14 cellular contexts compared by ENCODE assay signal in the genomic region with DNA sequence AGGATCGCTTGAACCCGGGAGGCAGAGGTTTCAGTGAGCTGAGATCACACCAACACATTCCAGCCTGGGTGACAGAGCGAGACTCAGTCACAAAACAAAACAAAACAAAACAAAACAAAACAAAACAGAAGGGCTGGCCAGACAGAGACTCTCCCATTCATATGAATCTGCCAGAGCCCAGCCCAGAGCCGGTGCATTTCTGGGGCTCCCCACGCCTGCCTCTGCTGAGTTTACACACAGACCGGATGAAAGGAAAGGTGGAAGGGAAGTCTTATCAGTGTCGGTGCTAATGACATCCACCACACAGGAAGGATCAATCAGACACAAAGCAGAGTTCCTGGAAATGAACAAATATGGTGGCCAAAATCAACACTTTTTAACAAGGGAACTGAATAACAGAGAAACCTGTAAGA. TPM values are rescaled to one million over a fixed set of nuclear protein-coding genes. Genes with fewer than 3 reads are reported as not detected.
DNase-seq lines count a peak whose midpoint lies in the region; ATAC-seq and TF ChIP-seq lines count a peak whose summit lies in the region.
"Had no signal": no experiment of that assay in that cellular context is flagged by ENCODE, and none has a peak within 500 bp of the region (broad histone marks: within the 10 kb centered on the region; RNA-seq: fewer than 3 reads in every experiment).

No MANE protein-coding gene starts in this region.

- peak; percentile 65 for DNase-seq in activated CD4-positive, alpha-beta T cell treated with anti-CD3 and anti-CD28 coated beads, Interleukin-2, amount 10 ng/mL, durations not matched to agents 7 days and 5 days
- DNase-seq in endothelial cell (ENCODE audit: low spot score) (peak; percentile 59), HuH-7.5 (ENCODE audit: low spot score) (no peak), DMS114 treated with DMSO at 0.1 percent for 48 hours (lab: John Stamatoyannopoulos, UW; ENCODE audit: unreplicated experiment) (no peak)
- DNase-seq: Calu3, GM23248, hippocampal formation, NCI-H2227 treated with DMSO at 0.1 percent for 48 hours had no signal

- H3K4me1 Mint-ChIP-seq in IgD-negative memory B cell (peaks cover 10 to 22% (median 15%) of the 10 kb centered on the region in 3 donors), endothelial cell (ENCODE audit: unreplicated experiment) (peaks cover 64% of the 10 kb centered on the region)
- peaks cover 57% of the 10 kb centered on the region for H3K4me1 Mint-ChIP-seq in activated CD4-positive, alpha-beta T cell treated with anti-CD3 and anti-CD28 coated beads, Interleukin-2, amount 10 ng/mL, durations not matched to agents 7 days and 5 days

- peaks cover 1% of the 10 kb centered on the region for H3K27me3 Mint-ChIP-seq in IgD-negative memory B cell
- no peaks in the 10 kb centered on the region for H3K27me3 Mint-ChIP-seq in activated CD4-positive, alpha-beta T cell treated with anti-CD3 and anti-CD28 coated beads, Interleukin-2, amount 10 ng/mL, durations not matched to agents 7 days and 5 days
- H3K27me3 Mint-ChIP-seq in endothelial cell (ENCODE audit: unreplicated experiment), result peaks cover 11% of the 10 kb centered on the region

- CTCF ChIA-PET in activated CD4-positive, alpha-beta T cell treated with anti-CD3 and anti-CD28 coated beads, Interleukin-2, amount 10 ng/mL, durations not matched to agents 7 days and 5 days (lab: Charles Lee), result interaction anchor here (0.6 to 2.1 kb wide), 3 partner anchors 10 to 32 kb away, joined by 3 to 8 read pairs (median 4); no protein-coding TSS in a partner anchor

- no peak for ATAC-seq in GM18517 (IDR thresholded peaks at IDR 0.05; ENCODE audit: unreplicated experiment)
- no peak for ATAC-seq in GM18502 (IDR thresholded peaks at IDR 0.05; ENCODE audit: poor library complexity, unreplicated experiment)

- H3K9me3 Mint-ChIP-seq in IgD-negative memory B cell (no peaks in the 10 kb centered on the region), endothelial cell (ENCODE audit: unreplicated experiment) (no peaks in the 10 kb centered on the region)
- H3K9me3 Mint-ChIP-seq in activated CD4-positive, alpha-beta T cell treated with anti-CD3 and anti-CD28 coated beads, Interleukin-2, amount 10 ng/mL, durations not matched to agents 7 days and 5 days, result no peaks in the 10 kb centered on the region
- H3K9me3 Mint-ChIP-seq: nephron had no signal

- no peak overlapping the region for H3K4me3 ChIP-seq in skin epidermis
- H3K4me3 ChIP-seq: breast epithelium, GM23248 had no signal

- H3K27ac Mint-ChIP-seq in IgD-negative memory B cell (peak overlapping the region; percentile 5 to 84 (median 78)), endothelial cell (ENCODE audit: unreplicated experiment) (peak overlapping the region; percentile 99)
- peak overlapping the region; percentile 95 for H3K27ac Mint-ChIP-seq in activated CD4-positive, alpha-beta T cell treated with anti-CD3 and anti-CD28 coated beads, Interleukin-2, amount 10 ng/mL, durations not matched to agents 7 days and 5 days
- H3K27ac Mint-ChIP-seq: nephron had no signal

- TF ChIP-seq CTCF in endothelial cell (IDR thresholded peaks at IDR 0.05; ENCODE audit: unreplicated experiment), result no peak

- POLR2A ChIA-PET in activated CD4-positive, alpha-beta T cell treated with anti-CD3 and anti-CD28 coated beads, Interleukin-2, amount 10 ng/mL, durations not matched to agents 7 days and 5 days (lab: Charles Lee), result interaction anchor here (0.5 kb wide), 1 partner anchor 133 kb away, joined by 3 read pairs; a partner anchor contains a TSS

- peak overlapping the region in 2 of 4 donors; percentile 58 to 73 for H3K4me3 Mint-ChIP-seq in IgD-negative memory B cell
- H3K4me3 Mint-ChIP-seq in activated CD4-positive, alpha-beta T cell treated with anti-CD3 and anti-CD28 coated beads, Interleukin-2, amount 10 ng/mL, durations not matched to agents 7 days and 5 days, result peak overlapping the region; percentile 71
- peak overlapping the region; percentile 69 for H3K4me3 Mint-ChIP-seq in endothelial cell (ENCODE audit: unreplicated experiment)

- peak overlapping the region in 16 of 21 experiments; percentile 9 to 82 (median 65) for H3K27ac ChIP-seq in skin epidermis
- H3K27ac ChIP-seq: GM23248 had no signal

- H3K36me3 Mint-ChIP-seq in IgD-negative memory B cell (peaks cover 5% of the 10 kb centered on the region), endothelial cell (ENCODE audit: low read depth, unreplicated experiment) (peaks cover 12% of the 10 kb centered on the region)
- peaks cover 3% of the 10 kb centered on the region for H3K36me3 Mint-ChIP-seq in activated CD4-positive, alpha-beta T cell treated with anti-CD3 and anti-CD28 coated beads, Interleukin-2, amount 10 ng/mL, durations not matched to agents 7 days and 5 days (ENCODE audit: low read depth)

RNA-seq across cellular contexts. Expression of a gene that starts 6.8 kb away (rescaled TPM):
- polyA plus RNA-seq in IgD-negative memory B cell, result 158 TPM
- 10 to 100 TPM; 55.1 to 64.2 TPM for total RNA-seq in activated CD4-positive, alpha-beta T cell treated with anti-CD3 and anti-CD28 coated beads, Interleukin-2, amount 10 ng/mL, durations not matched to agents 7 days and 5 days
- total RNA-seq in endothelial cell (ENCODE audit: unreplicated experiment), result 86.2 TPM

RNA-seq across cellular contexts. Expression of a gene that starts 7.4 kb away (rescaled TPM):
- 16.2 TPM for polyA plus RNA-seq in IgD-negative memory B cell
- total RNA-seq in activated CD4-positive, alpha-beta T cell treated with anti-CD3 and anti-CD28 coated beads, Interleukin-2, amount 10 ng/mL, durations not matched to agents 7 days and 5 days, result 10 to 100 TPM; 15.3 to 19.7 TPM
- total RNA-seq in endothelial cell (ENCODE audit: unreplicated experiment), result 22.7 TPM

RNA-seq across cellular contexts. Expression of a gene that starts 10.4 kb away (rescaled TPM):
- not detected for polyA plus RNA-seq in IgD-negative memory B cell
- total RNA-seq in activated CD4-positive, alpha-beta T cell treated with anti-CD3 and anti-CD28 coated beads, Interleukin-2, amount 10 ng/mL, durations not matched to agents 7 days and 5 days, result under 1 TPM in 1 of 2 experiments, not detected in 1; 0.17 TPM
- total RNA-seq in endothelial cell (ENCODE audit: unreplicated experiment), result 0.67 TPM
- polyA plus RNA-seq: GM23248 had no signal

Comparison
In these comparisons a context has a peak if more than half of its experiments do, and no peak if none do; other contexts are left out.
1. DNase-seq: peak in activated CD4-positive, alpha-beta T cell treated with anti-CD3 and anti-CD28 coated beads, Interleukin-2, amount 10 ng/mL, durations not matched to agents 7 days and 5 days (single experiment) and endothelial cell (single experiment); none in HuH-7.5 (single experiment) and DMS114 treated with DMSO at 0.1 percent for 48 hours (single experiment).
2. Peak in every context shown above with its lines, with median percentiles within 50 percentile points of each other: H3K27ac Mint-ChIP-seq.